Comparison of ENCODE assay signal across 12 cellular contexts in the genomic region with DNA sequence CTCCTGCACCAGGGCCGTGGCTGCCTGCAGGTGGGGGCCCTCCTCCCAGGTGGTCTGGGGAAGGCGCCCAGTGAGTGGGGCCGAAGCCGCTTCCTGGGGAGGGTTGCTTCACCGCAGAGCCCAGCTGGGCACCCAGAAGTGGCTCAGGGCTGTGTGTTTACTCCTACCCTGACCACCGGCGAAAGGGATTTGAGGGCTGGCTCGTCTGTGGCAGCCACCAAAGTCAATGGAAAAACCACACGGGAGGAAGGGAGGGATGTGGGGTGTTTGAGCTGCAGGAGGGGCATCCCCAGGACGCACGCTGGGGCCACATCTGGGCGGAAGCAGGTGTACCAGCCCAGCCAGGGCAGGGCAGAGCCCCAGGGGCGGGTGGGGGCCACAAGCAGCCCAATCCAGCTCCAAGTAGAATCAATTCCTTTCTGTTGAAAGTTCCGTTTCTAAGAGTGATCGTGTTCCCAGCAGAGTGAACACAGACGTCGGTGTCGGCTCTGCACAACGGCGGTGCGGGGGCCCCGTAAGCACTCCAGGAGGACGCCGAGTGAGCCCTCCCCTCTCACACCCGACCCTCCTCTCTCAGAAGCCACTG.
A peak's percentile ranks its signal among the peaks of the same experiment; 100 is the strongest.
DNase-seq lines count a peak whose midpoint lies in the region; ATAC-seq and TF ChIP-seq lines count a peak whose summit lies in the region.
"Had no signal": no experiment of that assay in that cellular context is flagged by ENCODE, and none has a peak within 500 bp of the region (broad histone marks: within the 10 kb centered on the region; RNA-seq: fewer than 3 reads in every experiment).

No MANE protein-coding gene starts in this region.

- peaks cover 65% of the 10 kb centered on the region for H3K27me3 ChIP-seq in left ventricle myocardium inferior (ENCODE audit: low read depth)
- H3K27me3 ChIP-seq: foreskin keratinocyte had no signal

- peaks cover 44% of the 10 kb centered on the region for H3K4me1 Mint-ChIP-seq in activated naive CD4-positive, alpha-beta T cell treated with anti-CD3 and anti-CD28 coated beads for 36 hours (ENCODE audit: low read depth)
- H3K4me1 Mint-ChIP-seq in stimulated activated naive B cell treated with anti-CD40 and anti-IgM and Interleukin-4, amounts not matched to agents 10 μg/mL and 1 μg/mL and 100 μg/mL, for 72 hours: peaks cover 27 to 39% of the 10 kb centered on the region in 2 donors

- no peaks in the 10 kb centered on the region for H3K36me3 ChIP-seq in left ventricle myocardium inferior
- H3K36me3 ChIP-seq: uterus had no signal

- peaks cover 8% of the 10 kb centered on the region for H3K9me3 ChIP-seq in left ventricle myocardium inferior (replicated peaks)
- H3K9me3 ChIP-seq: uterus had no signal

- peak; percentile 63 to 66 for ATAC-seq in stimulated activated naive B cell treated with anti-CD40 and anti-IgM and Interleukin-4, amounts not matched to agents 10 μg/mL and 1 μg/mL and 100 μg/mL, for 72 hours (replicated peaks)
- ATAC-seq in GM19035 (IDR thresholded peaks at IDR 0.05; ENCODE audit: unreplicated experiment) (no peak), GM21786 (IDR thresholded peaks at IDR 0.05; ENCODE audit: unreplicated experiment) (no peak)
- ATAC-seq: foreskin keratinocyte had no signal

- H3K4me1 ChIP-seq in left ventricle myocardium inferior: peaks cover 10% of the 10 kb centered on the region
- H3K4me1 ChIP-seq: uterus had no signal

- H3K27ac ChIP-seq in left ventricle myocardium inferior (replicated peaks): no peak overlapping the region
- H3K27ac ChIP-seq: foreskin keratinocyte, uterus had no signal

- peaks cover 11% of the 10 kb centered on the region for H3K9me3 Mint-ChIP-seq in activated naive CD4-positive, alpha-beta T cell treated with anti-CD3 and anti-CD28 coated beads for 36 hours
- H3K9me3 Mint-ChIP-seq in stimulated activated naive B cell treated with anti-CD40 and anti-IgM and Interleukin-4, amounts not matched to agents 10 μg/mL and 1 μg/mL and 100 μg/mL, for 72 hours: peaks cover 3 to 8% of the 10 kb centered on the region in 2 donors
- H3K9me3 Mint-ChIP-seq: neural crest cell had no signal

- peak overlapping the region; percentile 71 for H3K4me3 Mint-ChIP-seq in activated naive CD4-positive, alpha-beta T cell treated with anti-CD3 and anti-CD28 coated beads for 36 hours
- peak overlapping the region; percentile 61 to 63 for H3K4me3 Mint-ChIP-seq in stimulated activated naive B cell treated with anti-CD40 and anti-IgM and Interleukin-4, amounts not matched to agents 10 μg/mL and 1 μg/mL and 100 μg/mL, for 72 hours
- H3K4me3 Mint-ChIP-seq: neural crest cell had no signal

- H3K36me3 Mint-ChIP-seq in activated naive CD4-positive, alpha-beta T cell treated with anti-CD3 and anti-CD28 coated beads for 36 hours (ENCODE audit: low read depth): peaks cover 2% of the 10 kb centered on the region
- peaks cover 2 to 15% of the 10 kb centered on the region in 2 donors for H3K36me3 Mint-ChIP-seq in stimulated activated naive B cell treated with anti-CD40 and anti-IgM and Interleukin-4, amounts not matched to agents 10 μg/mL and 1 μg/mL and 100 μg/mL, for 72 hours

- no peak for TF ChIP-seq CTCF in left ventricle myocardium inferior (IDR thresholded peaks at IDR 0.05; ENCODE audit: borderline replicate concordance)

- intact Hi-C loops in activated naive CD4-positive, alpha-beta T cell treated with anti-CD3 and anti-CD28 coated beads for 36 hours (cut with micrococcal nuclease): loop anchor here (1.0 to 5.0 kb wide), 5 partner anchors 9 to 472 kb away; a partner anchor contains a TSS
- intact Hi-C loops in left ventricle myocardium inferior (cut with micrococcal nuclease): no loop called here

- H3K4me3 ChIP-seq in left ventricle myocardium inferior: no peak overlapping the region
- H3K4me3 ChIP-seq: smooth muscle cell, uterus had no signal

- CTCF ChIA-PET in activated naive CD4-positive, alpha-beta T cell treated with anti-CD3 and anti-CD28 coated beads for 36 hours (lab: Charles Lee): no interaction called here

- H3K27ac Mint-ChIP-seq in activated naive CD4-positive, alpha-beta T cell treated with anti-CD3 and anti-CD28 coated beads for 36 hours: peak overlapping the region; percentile 63
- peak overlapping the region; percentile 80 for H3K27ac Mint-ChIP-seq in stimulated activated naive B cell treated with anti-CD40 and anti-IgM and Interleukin-4, amounts not matched to agents 10 μg/mL and 1 μg/mL and 100 μg/mL, for 72 hours

- no peaks in the 10 kb centered on the region for H3K27me3 Mint-ChIP-seq in activated naive CD4-positive, alpha-beta T cell treated with anti-CD3 and anti-CD28 coated beads for 36 hours (ENCODE audit: low read depth)
- peaks cover 30 to 45% of the 10 kb centered on the region in 2 donors for H3K27me3 Mint-ChIP-seq in stimulated activated naive B cell treated with anti-CD40 and anti-IgM and Interleukin-4, amounts not matched to agents 10 μg/mL and 1 μg/mL and 100 μg/mL, for 72 hours

- peak; percentile 75 for DNase-seq in activated naive CD4-positive, alpha-beta T cell treated with anti-CD3 and anti-CD28 coated beads for 36 hours
- no peak for DNase-seq in activated naive CD4-positive, alpha-beta T cell (lab: John Stamatoyannopoulos, UW)
- DNase-seq in SW480 (ENCODE audit: low spot score): peak; percentile 90
- peak; percentile 4 for DNase-seq in left ventricle myocardium inferior
- no peak for DNase-seq in stimulated activated naive B cell treated with anti-CD40 and anti-IgM and Interleukin-4, amounts not matched to agents 10 μg/mL and 1 μg/mL and 100 μg/mL, for 72 hours
- no peak for DNase-seq in dermis blood vessel endothelial cell
- DNase-seq: foreskin keratinocyte, uterus had no signal

Comparison
In these comparisons a context has a peak if more than half of its experiments do, and no peak if none do; other contexts are left out.
1. DNase-seq: peak in activated naive CD4-positive, alpha-beta T cell treated with anti-CD3 and anti-CD28 coated beads for 36 hours (single experiment), SW480 (single experiment) and left ventricle myocardium inferior (single experiment); none in activated naive CD4-positive, alpha-beta T cell (0 of 4), stimulated activated naive B cell treated with anti-CD40 and anti-IgM and Interleukin-4, amounts not matched to agents 10 μg/mL and 1 μg/mL and 100 μg/mL, for 72 hours (single experiment) and dermis blood vessel endothelial cell (single experiment).
2. ATAC-seq: peak in stimulated activated naive B cell treated with anti-CD40 and anti-IgM and Interleukin-4, amounts not matched to agents 10 μg/mL and 1 μg/mL and 100 μg/mL, for 72 hours (2 of 2); none in GM19035 (single experiment) and GM21786 (single experiment).